In the genomic region with DNA sequence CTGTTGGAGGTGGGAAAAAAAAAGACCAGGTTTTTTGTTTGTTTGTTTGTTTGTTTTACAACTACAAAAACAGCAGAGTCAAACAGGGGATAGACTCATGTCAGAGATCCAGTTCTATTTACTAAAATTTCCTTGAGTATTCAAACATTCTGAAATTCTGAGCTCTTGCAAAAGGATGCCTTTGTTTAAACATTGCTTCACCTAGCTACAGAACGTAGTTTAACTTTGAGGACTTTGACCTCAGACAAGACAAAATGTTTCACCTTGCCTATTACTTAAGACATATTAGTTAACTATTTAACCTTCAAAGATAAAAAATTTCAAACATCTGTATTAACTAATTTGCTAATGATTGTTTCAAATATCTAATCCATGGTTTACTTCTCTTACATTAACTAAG, we compare ENCODE assay signal across 1 cellular context.
TF ChIP-seq lines count a peak whose summit lies in the region.

No MANE protein-coding gene starts in this region.

TF ChIP-seq in HepG2, 621 proteins besides CTCF, POLR2A, EP300 and RAD21 (continued from another document):
- TF ChIP-seq, protein P1, sequence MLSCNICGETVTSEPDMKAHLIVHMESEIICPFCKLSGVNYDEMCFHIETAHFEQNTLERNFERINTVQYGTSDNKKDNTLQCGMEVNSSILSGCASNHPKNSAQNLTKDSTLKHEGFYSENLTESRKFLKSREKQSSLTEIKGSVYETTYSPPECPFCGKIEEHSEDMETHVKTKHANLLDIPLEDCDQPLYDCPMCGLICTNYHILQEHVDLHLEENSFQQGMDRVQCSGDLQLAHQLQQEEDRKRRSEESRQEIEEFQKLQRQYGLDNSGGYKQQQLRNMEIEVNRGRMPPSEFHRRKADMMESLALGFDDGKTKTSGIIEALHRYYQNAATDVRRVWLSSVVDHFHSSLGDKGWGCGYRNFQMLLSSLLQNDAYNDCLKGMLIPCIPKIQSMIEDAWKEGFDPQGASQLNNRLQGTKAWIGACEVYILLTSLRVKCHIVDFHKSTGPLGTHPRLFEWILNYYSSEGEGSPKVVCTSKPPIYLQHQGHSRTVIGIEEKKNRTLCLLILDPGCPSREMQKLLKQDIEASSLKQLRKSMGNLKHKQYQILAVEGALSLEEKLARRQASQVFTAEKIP (CRISPR knock-in tag; IDR thresholded peaks at IDR 0.05; ENCODE audit: borderline replicate concordance): no peak
